Comparison of ENCODE assay signal across 29 cellular contexts in the genomic region with DNA sequence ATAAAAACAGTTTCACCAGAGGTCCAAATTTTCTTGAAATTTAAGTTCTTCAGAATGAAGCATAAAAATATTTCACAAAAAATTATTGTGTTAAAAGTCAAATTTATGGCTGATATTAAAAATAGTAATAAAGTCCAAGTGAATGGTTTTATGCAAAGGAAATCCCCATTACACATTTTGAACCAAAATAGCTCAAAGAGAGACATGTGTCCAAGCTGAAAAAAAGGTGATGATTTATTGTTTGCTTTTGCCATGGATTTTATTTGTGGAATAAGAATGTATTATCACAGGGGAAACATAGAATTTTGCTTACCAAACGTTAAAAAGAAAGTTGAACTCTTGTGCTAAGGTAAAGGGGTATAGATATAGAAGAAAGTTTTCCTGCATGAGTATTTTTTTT. TPM values are rescaled to one million over a fixed set of nuclear protein-coding genes. Genes with fewer than 3 reads are reported as not detected.
DNase-seq lines count a peak whose midpoint lies in the region; ATAC-seq, FAIRE-seq and TF ChIP-seq lines count a peak whose summit lies in the region.
"Had no signal": no experiment of that assay in that cellular context is flagged by ENCODE, and none has a peak within 500 bp of the region (broad histone marks: within the 10 kb centered on the region; RNA-seq: fewer than 3 reads in every experiment).

No MANE protein-coding gene starts in this region.

- intact Hi-C loops in OCI-LY7 (cut with micrococcal nuclease; ENCODE audit: unreplicated experiment), result no loop called here

- H3K27ac Mint-ChIP-seq in GM23338, result no peak overlapping the region
- no peak overlapping the region for H3K27ac Mint-ChIP-seq in astrocyte (ENCODE audit: unreplicated experiment)
- H3K27ac Mint-ChIP-seq: CD14-positive monocyte had no signal

- H3K4me1 ChIP-seq in GM23338 (ENCODE audit: insufficient read depth), result peaks cover 47% of the 10 kb centered on the region
- H3K4me1 ChIP-seq in astrocyte (ENCODE audit: insufficient read depth, low read length), result no peaks in the 10 kb centered on the region
- H3K4me1 ChIP-seq in GM23248 (ENCODE audit: insufficient read depth), result no peaks in the 10 kb centered on the region
- no peaks in the 10 kb centered on the region for H3K4me1 ChIP-seq in OCI-LY7 (ENCODE audit: insufficient read depth, low read length, poor library complexity, severe bottlenecking)
- H3K4me1 ChIP-seq: BE2C, SJCRH30 had no signal

- H3K79me2 ChIP-seq in GM23338 (replicated peaks; ENCODE audit: insufficient read depth), result no peaks in the 10 kb centered on the region
- H3K79me2 ChIP-seq in astrocyte (ENCODE audit: insufficient read depth, low read length), result peaks cover 80% of the 10 kb centered on the region
- H3K79me2 ChIP-seq in GM23248 (ENCODE audit: insufficient read depth), result no peaks in the 10 kb centered on the region
- H3K79me2 ChIP-seq in OCI-LY7 (ENCODE audit: insufficient read depth, low read depth, low read length), result no peaks in the 10 kb centered on the region

- H2AFZ ChIP-seq in GM23338 (no peak overlapping the region), astrocyte (ENCODE audit: low read depth, low read length) (no peak overlapping the region), GM23248 (no peak overlapping the region), OCI-LY7 (ENCODE audit: low read length) (no peak overlapping the region)
- H2AFZ ChIP-seq: PC-9 had no signal

- H4K20me1 ChIP-seq in GM23338 (replicated peaks; ENCODE audit: insufficient read depth) (peaks cover 31% of the 10 kb centered on the region), astrocyte (ENCODE audit: insufficient read depth, low read length) (peaks cover 10% of the 10 kb centered on the region), GM23248 (ENCODE audit: insufficient read depth) (no peaks in the 10 kb centered on the region), OCI-LY7 (ENCODE audit: insufficient read depth, low read length) (no peaks in the 10 kb centered on the region)

- 0 to 2% methylated on average over 1 of the region's 1 CpG for WGBS in GM23248 (ENCODE audit: low coverage in 1 of 2, low lambda C conversion rate in 2 of 2, missing lambda C conversion rate in 2 of 2), 2 experiments

- H3K4me3 ChIP-seq in GM23338 (no peak overlapping the region), astrocyte (ENCODE audit: insufficient read depth, low read depth, low read length) (peak overlapping the region; percentile 8), skeletal muscle cell (ENCODE audit: low read depth, low read length) (peak overlapping the region; percentile 5), GM23248 (no peak overlapping the region), OCI-LY7 (ENCODE audit: low read depth, low read length, poor library complexity, severe bottlenecking) (no peak overlapping the region)
- H3K4me3 ChIP-seq: GM12878, PC-9, SJCRH30 had no signal

- no peak overlapping the region for H3K4me3 Mint-ChIP-seq in GM23338
- H3K4me3 Mint-ChIP-seq in astrocyte (ENCODE audit: unreplicated experiment), result no peak overlapping the region
- H3K4me3 Mint-ChIP-seq: CD8-positive, alpha-beta memory T cell had no signal

- H3K27ac ChIP-seq in GM23338 (ENCODE audit: low read depth) (no peak overlapping the region), astrocyte (ENCODE audit: low read depth, low read length) (no peak overlapping the region), GM23248 (no peak overlapping the region), OCI-LY7 (ENCODE audit: low read depth, low read length, poor library complexity, severe bottlenecking) (no peak overlapping the region)
- H3K27ac ChIP-seq: 22Rv1, PC-9, SJCRH30 had no signal

- peaks cover 92% of the 10 kb centered on the region for H3K27me3 ChIP-seq in GM23338 (ENCODE audit: insufficient read depth)
- H3K27me3 ChIP-seq in astrocyte (ENCODE audit: insufficient read depth, low read length), result peaks cover 70% of the 10 kb centered on the region
- H3K27me3 ChIP-seq in GM23248 (replicated peaks; ENCODE audit: insufficient read depth), result peaks cover 85% of the 10 kb centered on the region
- H3K27me3 ChIP-seq: SJCRH30 had no signal

- H3K36me3 Mint-ChIP-seq in GM23338 (ENCODE audit: low read depth) (no peaks in the 10 kb centered on the region; the same call in 2 of the 3 replicates), astrocyte (ENCODE audit: low read depth, unreplicated experiment) (no peaks in the 10 kb centered on the region)

- ATAC-seq in GM23338 (no peak), HG02678 (IDR thresholded peaks at IDR 0.05; ENCODE audit: unreplicated experiment) (no peak)
- ATAC-seq: GM12878, HepG2, Right ventricle myocardium inferior had no signal

- H3K4me1 Mint-ChIP-seq in GM23338 (peaks cover 36% of the 10 kb centered on the region), astrocyte (ENCODE audit: low read depth, unreplicated experiment) (peaks cover 7% of the 10 kb centered on the region)

- H3K4me2 ChIP-seq in GM23338 (no peak overlapping the region), astrocyte (ENCODE audit: low read length) (peak overlapping the region; percentile 57), GM23248 (ENCODE audit: unreplicated experiment) (no peak overlapping the region), OCI-LY7 (ENCODE audit: low read length) (no peak overlapping the region)
- H3K4me2 ChIP-seq: PC-9 had no signal

- H3K27me3 Mint-ChIP-seq in GM23338 (ENCODE audit: insufficient read depth, low read depth, poor library complexity) (peaks cover 94% of the 10 kb centered on the region), astrocyte (ENCODE audit: low read depth, unreplicated experiment) (peaks cover 78% of the 10 kb centered on the region)

- POLR2A ChIA-PET in OCI-LY7 (lab: Charles Lee), result interaction anchor here (0.5 kb wide), 1 partner anchor 96 kb away, joined by 3 read pairs; no protein-coding TSS in a partner anchor

- CTCF ChIA-PET in OCI-LY7 (lab: Charles Lee; ENCODE audit: unreplicated experiment), result no interaction called here

- in situ Hi-C loops in GM23248 (cut with MboI), result loop anchor here (10.0 to 25.0 kb wide), 2 partner anchors 744 to 1241 kb away; no protein-coding TSS in a partner anchor

- BruUV-seq in OCI-LY7 (replicated peaks; lab: Mats Ljungman, UMichigan), result no TSS peak

- DNase-seq in GM23338 (ENCODE audit: low spot score) (no peak), astrocyte (ENCODE audit: low read depth) (no peak), inferior parietal cortex (ENCODE audit: extremely low spot score) (peak; percentile 13), skeletal muscle cell (ENCODE audit: low read depth) (no peak), GM23248 (no peak), OCI-LY7 (ENCODE audit: low spot score) (no peak)
- DNase-seq: BE2C; CD8-positive, alpha-beta memory T cell; DMS 273 treated with DMSO at 0.1 percent for 48 hours; EL; GDM1; GOT3; Karpas-422; NCI-H1092; NCI-H1417 treated with DMSO at 0.1 percent for 48 hours; NCI-H2081 treated with DMSO at 0.1 percent for 48 hours; NCI-H774; NK-92 treated with Interleukin-12 subunit alpha and Interleukin-12 subunit beta, amount 100 ng/mL, for 24 hours; PC-9; SJCRH30 had no signal

- FAIRE-seq in astrocyte (lab: Jason Lieb, UNC), result no peak
- FAIRE-seq: GM12878, HepG2 had no signal

- H3K9me3 ChIP-seq in astrocyte (ENCODE audit: insufficient read depth, low read depth, low read length) (no peaks in the 10 kb centered on the region), GM23248 (ENCODE audit: low read depth) (no peaks in the 10 kb centered on the region), OCI-LY7 (ENCODE audit: low read length) (no peaks in the 10 kb centered on the region)
- H3K9me3 ChIP-seq: BE2C, HAP-1, SJCRH30 had no signal

- TF ChIP-seq CTCF in GM23338 (conservative IDR thresholded peaks at IDR 0.05; ENCODE audit: low read depth in 2 of 2), result no peak
- no peak for TF ChIP-seq CTCF in astrocyte (IDR thresholded peaks at IDR 0.05; ENCODE audit: insufficient read depth, low read depth, low read length)
- TF ChIP-seq CTCF in OCI-LY7 (conservative IDR thresholded peaks at IDR 0.05; ENCODE audit: low read length), result no peak

- H3F3A ChIP-seq in GM23338 (replicated peaks; ENCODE audit: low read depth) (peaks cover 21% of the 10 kb centered on the region), GM23248 (ENCODE audit: insufficient read depth) (no peaks in the 10 kb centered on the region)

- H3K9ac ChIP-seq in astrocyte (ENCODE audit: low read length) (peak overlapping the region; percentile 81), GM23248 (no peak overlapping the region)

- H3K36me3 ChIP-seq in GM23338 (ENCODE audit: insufficient read depth) (no peaks in the 10 kb centered on the region), astrocyte (ENCODE audit: insufficient read depth, low read length) (no peaks in the 10 kb centered on the region), GM23248 (ENCODE audit: low read depth) (no peaks in the 10 kb centered on the region), OCI-LY7 (ENCODE audit: insufficient read depth, low read length) (no peaks in the 10 kb centered on the region)
- H3K36me3 ChIP-seq: BE2C, HAP-1, SJCRH30 had no signal

- H3K9me2 ChIP-seq in GM23338 (ENCODE audit: insufficient read depth) (no peaks in the 10 kb centered on the region), GM23248 (ENCODE audit: insufficient read depth) (no peaks in the 10 kb centered on the region), OCI-LY7 (ENCODE audit: insufficient read depth, low read length) (no peaks in the 10 kb centered on the region)

- peaks cover 4% of the 10 kb centered on the region; the same call in 1 of the 3 replicates for H3K9me3 Mint-ChIP-seq in GM23338
- H3K9me3 Mint-ChIP-seq in astrocyte (ENCODE audit: unreplicated experiment), result peaks cover 13% of the 10 kb centered on the region

TF ChIP-seq in GM23338, 12 proteins besides CTCF, POLR2A, EP300 and RAD21:
- no peak for TF ChIP-seq JUNB (IDR thresholded peaks at IDR 0.05; ENCODE audit: unreplicated experiment)
- peak; percentile 57 for TF ChIP-seq EZH2 (IDR thresholded peaks at IDR 0.05; ENCODE audit: low read depth, unreplicated experiment)

RNA-seq across cellular contexts. Expression of a gene that starts 4.6 kb away (rescaled TPM):
- total RNA-seq in GM23338 (2014; rRNA removed; shearing (Covaris generic)), result 0.10 and 0.12 TPM in 2 replicates
- polyA plus RNA-seq in GM23338 (2016; fragmentation: Nextera tagmentation; extraction: Ambion mirVana) (0.05 and 0.07 TPM in 2 replicates), GM23248 (2016; fragmentation: Nextera tagmentation; extraction: Ambion mirVana) (0.04 TPM in 1 of 2 replicates, not detected in the other)
- total RNA-seq in astrocyte (0.07 and 0.18 TPM in 2 replicates), OCI-LY7 (2022) (not detected in 2 replicates)
- not detected in 2 replicates for total RNA-seq in GM23248 (2014; rRNA removed; shearing (Covaris generic))
- not detected in 2 replicates for total RNA-seq in OCI-LY7 (2014; rRNA removed; shearing (Covaris generic))
- total RNA-seq: CD8-positive, alpha-beta memory T cell; HepG2; HT1080; PC-9; Right ventricle myocardium inferior; RPMI7951 had no signal
- polyA plus RNA-seq: CD14-positive monocyte; CD8-positive, alpha-beta memory T cell; HepG2 had no signal

Comparison
In these comparisons a context has a peak if more than half of its experiments do, and no peak if none do; other contexts are left out.
1. H3K4me3 ChIP-seq: peak in astrocyte (single experiment) and skeletal muscle cell (single experiment); none in GM23338 (single experiment), GM23248 (single experiment) and OCI-LY7 (single experiment).